Comparison of ENCODE assay signal across 10 cellular contexts in the genomic region with DNA sequence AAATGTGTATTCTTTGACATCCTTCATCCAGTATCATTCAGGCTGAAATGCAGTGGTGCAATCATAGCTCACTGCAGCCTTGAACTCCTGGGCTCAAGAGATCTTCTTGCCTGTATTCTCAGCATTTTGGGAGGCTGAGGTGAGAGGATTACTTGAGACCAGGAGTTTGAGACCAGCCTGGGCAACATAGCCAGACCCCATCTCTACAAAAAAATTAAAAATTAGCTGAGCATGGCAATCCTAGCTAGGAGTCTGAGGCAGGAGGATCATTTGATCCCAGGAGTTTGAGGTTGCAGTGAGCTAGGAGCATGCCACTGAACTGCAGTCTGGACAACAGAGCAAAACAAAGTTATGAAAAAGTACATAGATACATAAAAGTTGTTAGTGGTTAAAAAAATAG.
"Had no signal": no experiment of that assay in that cellular context is flagged by ENCODE, and none has a peak within 500 bp of the region (broad histone marks: within the 10 kb centered on the region; RNA-seq: fewer than 3 reads in every experiment).

No MANE protein-coding gene starts in this region.

- H2AFZ ChIP-seq: GM23248, GM23338 had no signal

- H3K4me3 ChIP-seq: GM23248, GM23338, HAP-1 had no signal

- DNase-seq: GOT3, H7, H9, HCEC 1CT had no signal

- H3K27ac Mint-ChIP-seq: GM23338, H9, HFFc6 had no signal

- H3K4me1 ChIP-seq: HAP-1 had no signal

- H3K9ac ChIP-seq: GM23248 had no signal

- FAIRE-seq: H1, H54 had no signal

- H3K9me3 Mint-ChIP-seq: GM23338, H9, HFFc6 had no signal

- H3K9me3 ChIP-seq: HAP-1 had no signal

- ATAC-seq: GM23338 had no signal

- H3K4me2 ChIP-seq: GM23338 had no signal

- H3K27ac ChIP-seq: GM23248 had no signal

- H3K4me1 Mint-ChIP-seq: GM23338, H9 had no signal

- H3K4me3 Mint-ChIP-seq: GM23338, H9, HFFc6 had no signal
